In genomic region chr4:21964762-21965319, GRCh38 we compare ENCODE assay signal across 13 cellular contexts. TPM values are rescaled to one million over a fixed set of nuclear protein-coding genes. Genes with fewer than 3 reads are reported as not detected.
"Had no signal": no experiment of that assay in that cellular context is flagged by ENCODE, and none has a peak within 500 bp of the region (broad histone marks: within the 10 kb centered on the region; RNA-seq: fewer than 3 reads in every experiment).

No MANE protein-coding gene starts in this region.

- H3K27me3 Mint-ChIP-seq: IgD-negative memory B cell had no signal

- H3K9me3 ChIP-seq: HAP-1 had no signal

- H3K4me3 ChIP-seq: GM23248, HAP-1 had no signal

- H3K36me3 ChIP-seq: HAP-1 had no signal

- H3K27ac ChIP-seq: GM23248, HL-60, KMS-11 had no signal

- H2AFZ ChIP-seq: GM23248 had no signal

- H3K4me3 Mint-ChIP-seq: HFFc6, IgD-negative memory B cell had no signal

- ATAC-seq: HCT116, HepG2 had no signal

- H3K4me1 ChIP-seq: HAP-1 had no signal

- H3K27ac Mint-ChIP-seq: HFFc6, IgD-negative memory B cell had no signal

- H3K9me3 Mint-ChIP-seq: HFFc6 had no signal

- H3K4me2 ChIP-seq: KMS-11 had no signal

- DNase-seq: GM23248, GOT3, H7, HFFc6, KBM-7 had no signal

- H3K9ac ChIP-seq: GM23248, KMS-11 had no signal

RNA-seq across cellular contexts. Expression of gene KCNIP4, which starts 16.3 kb away (rescaled TPM):
- total RNA-seq: GM23248, H4, H7, HepG2, HFFc6, HT1080 had no signal
